In genomic region chr13:46914341-46914740, GRCh38 we compare ENCODE assay signal across 27 cellular contexts. TPM values are rescaled to one million over a fixed set of nuclear protein-coding genes. Genes with fewer than 3 reads are reported as not detected.
"Had no signal": no experiment of that assay in that cellular context is flagged by ENCODE, and none has a peak within 500 bp of the region (broad histone marks: within the 10 kb centered on the region; RNA-seq: fewer than 3 reads in every experiment).

No MANE protein-coding gene starts in this region.

- H3K9me3 ChIP-seq: SJCRH30 had no signal

- H3K4me3 ChIP-seq: K562, SJCRH30 had no signal

- DNase-seq: activated B cell treated with CpG ODN at 0.5 μM for 24 hours; activated CD4-positive, alpha-beta memory T cell treated with anti-CD3 and anti-CD28 coated beads, Interleukin-2, amount 10 ng/mL, durations not matched to agents 7 days and 5 days; activated CD4-positive, alpha-beta T cell treated with anti-CD3 and anti-CD28 coated beads, Interleukin-2, amount 10 ng/mL, durations not matched to agents 7 days and 5 days; activated gamma-delta T cell treated with Interleukin-2 at 50 U/mL for 16 hours; activated naive CD4-positive, alpha-beta T cell treated with anti-CD3 and anti-CD28 coated beads, Interleukin-2, amount 10 ng/mL, durations not matched to agents 7 days and 5 days; activated naive CD8-positive, alpha-beta T cell treated with anti-CD3 and anti-CD28 coated beads for 36 hours; activated T-cell treated with anti-CD3 and anti-CD28 coated beads for 4 hours; activated T-cell treated with anti-CD3 and anti-CD28 coated beads, Interleukin-2, amount 50 U/mL, for 48 hours; central memory CD4-positive, alpha-beta T cell; Kasumi-1; NCI-H1092; NCI-H1417; NCI-H1930; NCI-H2171; NCI-H2227 treated with DMSO at 0.1 percent for 48 hours; NCI-H446 treated with DMSO at 0.1 percent for 48 hours; NCI-H524 treated with DMSO at 0.1 percent for 48 hours; NCI-H748 treated with DMSO at 0.1 percent for 48 hours; Right ventricle myocardium superior; SJCRH30 had no signal

- H3K27ac ChIP-seq: RWPE1, SJCRH30 had no signal

- ATAC-seq: activated T-helper 17 cell treated with anti-CD3 and anti-CD28 coated beads, Interleukin-2, amount 50 U/mL, for 72 hours; K562; Panc1 had no signal

- H3K4me1 ChIP-seq: SJCRH30 had no signal

- H3K27me3 ChIP-seq: SJCRH30 had no signal

- H3K36me3 ChIP-seq: SJCRH30 had no signal

RNA-seq across cellular contexts. Expression of gene HTR2A, which starts 17.5 kb away (rescaled TPM):
- total RNA-seq: activated B cell treated with CpG ODN at 0.5 μM for 24 hours; activated CD4-positive, alpha-beta memory T cell treated with anti-CD3 and anti-CD28 coated beads, Interleukin-2, amount 10 ng/mL, durations not matched to agents 7 days and 5 days; activated CD4-positive, alpha-beta T cell treated with anti-CD3 and anti-CD28 coated beads, Interleukin-2, amount 10 ng/mL, durations not matched to agents 7 days and 5 days; activated CD8-positive, alpha-beta memory T cell treated with anti-CD3 and anti-CD28 coated beads for 36 hours; activated naive CD8-positive, alpha-beta T cell treated with anti-CD3 and anti-CD28 coated beads for 36 hours; activated T-helper 17 cell treated with anti-CD3 and anti-CD28 coated beads, Interleukin-2, amount 50 U/mL, for 72 hours; K562; MCF 10A; OCI-LY7; Right ventricle myocardium superior had no signal
- polyA plus RNA-seq: K562 had no signal
